Comparison of ENCODE assay signal across 13 cellular contexts in the genomic region with DNA sequence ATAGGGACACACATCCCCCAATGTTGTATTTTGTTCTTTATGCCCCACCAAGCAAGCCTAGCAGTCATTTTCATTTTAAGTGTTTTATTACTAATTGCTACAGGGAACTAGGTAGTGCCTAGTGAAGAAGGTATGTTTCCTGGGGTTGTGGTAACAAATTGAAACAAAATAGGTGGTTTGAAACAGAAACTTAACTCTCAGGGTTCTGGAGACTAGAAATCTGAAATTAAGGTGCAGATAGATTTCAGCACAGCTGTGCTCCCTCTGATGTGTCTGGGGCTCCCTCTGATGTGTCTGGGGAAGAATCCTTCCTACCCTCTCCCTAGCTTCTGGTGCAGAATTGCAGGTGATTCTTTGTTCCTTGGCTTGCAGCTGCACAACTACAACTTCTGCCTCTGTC.
A peak's percentile ranks its signal among the peaks of the same experiment; 100 is the strongest.
DNase-seq lines count a peak whose midpoint lies in the region; ATAC-seq, FAIRE-seq and TF ChIP-seq lines count a peak whose summit lies in the region.
"Had no signal": no experiment of that assay in that cellular context is flagged by ENCODE, and none has a peak within 500 bp of the region (broad histone marks: within the 10 kb centered on the region; RNA-seq: fewer than 3 reads in every experiment).

No MANE protein-coding gene starts in this region.

- TF ChIP-seq CTCF in spleen (IDR thresholded peaks at IDR 0.05 in 8 of 11, conservative IDR thresholded peaks at IDR 0.05 in 3 of 11) = no peak
- no peak for TF ChIP-seq CTCF in osteocyte (IDR thresholded peaks at IDR 0.05)

- DNase-seq in GM12891 (ENCODE audit: insufficient read length, low spot score) (peak; percentile 4), spleen (no peak), osteocyte (ENCODE audit: extremely low spot score, unreplicated experiment) (no peak), NCI-H2196 treated with DMSO at 0.1 percent for 48 hours (lab: John Stamatoyannopoulos, UW; ENCODE audit: unreplicated experiment) (no peak), NCI-H1092 treated with DMSO at 0.1 percent for 48 hours (lab: John Stamatoyannopoulos, UW) (no peak)
- DNase-seq: CD8-positive, alpha-beta T cell; NCI-H1417 treated with DMSO at 0.1 percent for 48 hours; nephron progenitor cell had no signal

- peaks cover 23% of the 10 kb centered on the region for H3K9me3 Mint-ChIP-seq in osteocyte (ENCODE audit: unreplicated experiment)
- H3K9me3 Mint-ChIP-seq: CD8-positive, alpha-beta T cell had no signal

- no peak overlapping the region for H3K27ac ChIP-seq in spleen

- intact Hi-C loops in spleen (cut with DNase I; ENCODE audit: low total_unique reads) = no loop called here

- ATAC-seq in GM19324 (IDR thresholded peaks at IDR 0.05; ENCODE audit: low FRiP score, unreplicated experiment) (peak; percentile 94), HG02763 (IDR thresholded peaks at IDR 0.05; ENCODE audit: unreplicated experiment) (peak; percentile 91), HG03521 (IDR thresholded peaks at IDR 0.05; ENCODE audit: unreplicated experiment) (peak; percentile 93)
- ATAC-seq: CD8-positive, alpha-beta T cell; Right ventricle myocardium inferior had no signal

- H3K27me3 Mint-ChIP-seq in osteocyte (ENCODE audit: unreplicated experiment) = no peaks in the 10 kb centered on the region

- H3K4me3 ChIP-seq in spleen = no peak overlapping the region

- no peaks in the 10 kb centered on the region for H3K36me3 ChIP-seq in spleen

- TF ChIP-seq POLR2A in GM12891 (IDR thresholded peaks at IDR 0.05; ENCODE audit: low read depth, low read length) (no peak), spleen (IDR thresholded peaks at IDR 0.05) (no peak)

- H3K4me3 Mint-ChIP-seq in osteocyte (ENCODE audit: unreplicated experiment) = no peak overlapping the region
- H3K4me3 Mint-ChIP-seq: CD8-positive, alpha-beta T cell; nephron progenitor cell had no signal

- H3K4me1 ChIP-seq in spleen = no peaks in the 10 kb centered on the region

- H3K36me3 Mint-ChIP-seq in osteocyte (ENCODE audit: unreplicated experiment) = peaks cover 5% of the 10 kb centered on the region
- H3K36me3 Mint-ChIP-seq: CD8-positive, alpha-beta T cell had no signal

- no peak overlapping the region for H3K27ac Mint-ChIP-seq in osteocyte (ENCODE audit: unreplicated experiment)
- H3K27ac Mint-ChIP-seq: CD8-positive, alpha-beta T cell; nephron progenitor cell had no signal

- H3K4me1 Mint-ChIP-seq in osteocyte (ENCODE audit: unreplicated experiment) = peaks cover 2% of the 10 kb centered on the region
- H3K4me1 Mint-ChIP-seq: nephron progenitor cell had no signal

- H3K9me3 ChIP-seq in spleen = no peaks in the 10 kb centered on the region

- H3K27me3 ChIP-seq in spleen (replicated peaks in 1 of 7) = no peaks in the 10 kb centered on the region

- FAIRE-seq in GM12891 (lab: Jason Lieb, UNC) = peak; percentile 87
- FAIRE-seq: H1 had no signal

TF ChIP-seq in GM12891, 5 proteins besides CTCF, POLR2A, EP300 and RAD21:
- TF ChIP-seq PAX5 (IDR thresholded peaks at IDR 0.05; ENCODE audit: insufficient read depth, low read length, severe bottlenecking) (no peak), POLR2AphosphoS5 (IDR thresholded peaks at IDR 0.05; ENCODE audit: low read depth, low read length) (no peak), SPI1 (IDR thresholded peaks at IDR 0.05; ENCODE audit: low read depth, low read length) (no peak)
